In genomic region chr17:42767512-42767911, GRCh38 we compare ENCODE assay signal across 27 cellular contexts. TPM values are rescaled to one million over a fixed set of nuclear protein-coding genes. Genes with fewer than 3 reads are reported as not detected.
DNase-seq lines count a peak whose midpoint lies in the region; ATAC-seq, FAIRE-seq and TF ChIP-seq lines count a peak whose summit lies in the region.
"Had no signal": no experiment of that assay in that cellular context is flagged by ENCODE, and none has a peak within 500 bp of the region (broad histone marks: within the 10 kb centered on the region; RNA-seq: fewer than 3 reads in every experiment).

No MANE protein-coding gene starts in this region.

- no peak overlapping the region for H3K9ac ChIP-seq in K562 (ENCODE audit: insufficient read depth in 1 of 2, low read depth in 2 of 2, low read length in 2 of 2)
- H3K9ac ChIP-seq: BLaER1 had no signal

- no peak for TF ChIP-seq POLR2A in K562 (conservative IDR thresholded peaks at IDR 0.05)

- H3K27me3 Mint-ChIP-seq in endothelial cell (ENCODE audit: unreplicated experiment) (peaks cover 8% of the 10 kb centered on the region), progenitor cell of endocrine pancreas (peaks cover 25% of the 10 kb centered on the region)

- TF ChIP-seq EP300 in K562 (IDR thresholded peaks at IDR 0.05; ENCODE audit: low read length), result no peak

- H3K27ac Mint-ChIP-seq in endothelial cell (ENCODE audit: unreplicated experiment) (peak overlapping the region; percentile 38), progenitor cell of endocrine pancreas (peak overlapping the region; percentile 63)
- H3K27ac Mint-ChIP-seq: CD14-positive monocyte; CD4-positive, alpha-beta memory T cell; CD4-positive, CD25-positive, alpha-beta regulatory T cell; CD8-positive, alpha-beta memory T cell had no signal

- FAIRE-seq in K562 (lab: Jason Lieb, UNC), result peak; percentile 29
- FAIRE-seq: A204.1, GM12878, GM12892, GM18507 had no signal

- in situ Hi-C loops in K562 (cut with MboI), result no loop called here

- no peaks in the 10 kb centered on the region for H3K27me3 ChIP-seq in K562 (ENCODE audit: control insufficient read depth in 2 of 2, insufficient read depth in 2 of 2, low read length in 2 of 2)
- H3K27me3 ChIP-seq: BE2C had no signal

- no peak overlapping the region for H3K4me3 Mint-ChIP-seq in endothelial cell (ENCODE audit: unreplicated experiment)
- H3K4me3 Mint-ChIP-seq in progenitor cell of endocrine pancreas (ENCODE audit: low read depth), result no peak overlapping the region
- H3K4me3 Mint-ChIP-seq: CD4-positive, alpha-beta memory T cell; CD8-positive, alpha-beta memory T cell had no signal

- DNase-seq in K562 (ENCODE audit: extremely low read depth in 1 of 4, low spot score in 3 of 4) (no peak), endothelial cell (ENCODE audit: low spot score) (no peak), progenitor cell of endocrine pancreas (ENCODE audit: low spot score, unreplicated experiment) (no peak)
- DNase-seq: 8988T; ACHN; BE2C; C1 segment of cervical spinal cord; CD4-positive, alpha-beta memory T cell; CD4-positive, CD25-positive, alpha-beta regulatory T cell; CD8-positive, alpha-beta memory T cell; COR-L47; DMS 273 treated with DMSO at 0.1 percent for 48 hours; DMS153; DMS53; DMS79; DND-41; EL; GDM1 had no signal

- intact Hi-C loops in K562 (cut with micrococcal nuclease), result no loop called here

- TF ChIP-seq CTCF in K562 (IDR thresholded peaks at IDR 0.05 in 2 of 3, conservative IDR thresholded peaks at IDR 0.05 in 1 of 3; ENCODE audit: insufficient read depth in 2 of 3, low read depth in 1 of 3, low read length in 3 of 3), result no peak
- no peak for TF ChIP-seq CTCF in endothelial cell (IDR thresholded peaks at IDR 0.05; ENCODE audit: unreplicated experiment)
- TF ChIP-seq CTCF in progenitor cell of endocrine pancreas (IDR thresholded peaks at IDR 0.05; ENCODE audit: unreplicated experiment), result no peak

- H3K4me3 ChIP-seq in K562, result no peak overlapping the region
- H3K4me3 ChIP-seq: BLaER1, GM12878 had no signal

- peaks cover 33% of the 10 kb centered on the region for H3K4me1 Mint-ChIP-seq in endothelial cell (ENCODE audit: unreplicated experiment)
- H3K4me1 Mint-ChIP-seq in progenitor cell of endocrine pancreas (ENCODE audit: low read depth), result peaks cover 10% of the 10 kb centered on the region

- no peaks in the 10 kb centered on the region for H3K9me3 Mint-ChIP-seq in endothelial cell (ENCODE audit: unreplicated experiment)
- no peaks in the 10 kb centered on the region for H3K9me3 Mint-ChIP-seq in progenitor cell of endocrine pancreas (ENCODE audit: low read depth)
- H3K9me3 Mint-ChIP-seq: CD4-positive, alpha-beta memory T cell; CD4-positive, CD25-positive, alpha-beta regulatory T cell; CD8-positive, alpha-beta memory T cell had no signal

- H3K27ac ChIP-seq in K562 (ENCODE audit: extremely low read depth, low read depth, low read length), result no peak overlapping the region
- H3K27ac ChIP-seq: BLaER1 had no signal

- no peaks in the 10 kb centered on the region for H3K9me3 ChIP-seq in K562 (replicated peaks; ENCODE audit: control insufficient read depth, insufficient read depth, low read depth, low read length)
- H3K9me3 ChIP-seq: BE2C, BLaER1 had no signal

- no peaks in the 10 kb centered on the region for H3K79me2 ChIP-seq in K562 (ENCODE audit: control insufficient read depth, insufficient read depth, low read length)

- H2AFZ ChIP-seq in K562 (ENCODE audit: low read depth, low read length), result peak overlapping the region; percentile 87

- POLR2A ChIA-PET in K562 (lab: Yijun Ruan, JAX), result interaction anchor here (1.4 to 1.6 kb wide), 2 partner anchors 16 to 50 kb away, joined by 3 read pairs; no protein-coding TSS in a partner anchor

- no peaks in the 10 kb centered on the region for H3K9me1 ChIP-seq in K562 (ENCODE audit: control insufficient read depth, insufficient read depth, low read length)

- BruUV-seq in K562 (replicated peaks; lab: Mats Ljungman, UMichigan), result no TSS peak

- H3K4me2 ChIP-seq in K562 (ENCODE audit: insufficient read depth, low read length), result peak overlapping the region; percentile 30; the same call in 1 of the 2 replicates
- H3K4me2 ChIP-seq: BLaER1 had no signal

- H3K36me3 ChIP-seq in K562 (ENCODE audit: control insufficient read depth, insufficient read depth, low read length), result no peaks in the 10 kb centered on the region
- H3K36me3 ChIP-seq: BE2C, BLaER1 had no signal

- no peak for TF ChIP-seq RAD21 in K562 (CRISPR knock-in tag; conservative IDR thresholded peaks at IDR 0.05 in 1 of 2, IDR thresholded peaks at IDR 0.05 in 1 of 2)

- CTCF ChIA-PET in K562 (lab: Yijun Ruan, JAX; ENCODE audit: low intra/inter-chr PET ratio), result no interaction called here

- no peaks in the 10 kb centered on the region for H4K20me1 ChIP-seq in K562 (replicated peaks; ENCODE audit: control insufficient read depth, insufficient read depth, low read length)
- H4K20me1 ChIP-seq: BLaER1 had no signal

- no peak for ATAC-seq in K562
- ATAC-seq in HG02588 (IDR thresholded peaks at IDR 0.05; ENCODE audit: unreplicated experiment), result no peak
- no peak for ATAC-seq in HG03442 (IDR thresholded peaks at IDR 0.05; ENCODE audit: unreplicated experiment)
- ATAC-seq: GM12878 had no signal

- H3K4me1 ChIP-seq in K562 (replicated peaks in 1 of 2; ENCODE audit: control insufficient read depth in 2 of 2, insufficient read depth in 2 of 2, low read length in 2 of 2), result peaks cover 11 to 14% of the 10 kb centered on the region in 2 experiments; a peak in 3 of 5 replicates

- H3K36me3 Mint-ChIP-seq in endothelial cell (ENCODE audit: low read depth, unreplicated experiment) (peaks cover 9% of the 10 kb centered on the region), progenitor cell of endocrine pancreas (ENCODE audit: insufficient read depth) (no peaks in the 10 kb centered on the region)
- H3K36me3 Mint-ChIP-seq: CD4-positive, alpha-beta memory T cell; CD4-positive, CD25-positive, alpha-beta regulatory T cell had no signal

RNA-seq across cellular contexts. Expression of gene VPS25, which starts 5.7 kb away (rescaled TPM):
- 87.9 and 145 TPM in 2 replicates for total RNA-seq in K562 (2011; cell fraction: chromatin; rRNA removed; ENCODE audit: low replicate concordance)
- 135 and 143 TPM in 2 replicates for total RNA-seq in K562 (2011; cell fraction: nucleolus; rRNA removed)
- total RNA-seq in K562 (2011; cell fraction: nucleoplasm; rRNA removed), result 133 and 158 TPM in 2 replicates
- 131 and 139 TPM in 2 replicates for total RNA-seq in K562 (2014; rRNA removed)
- total RNA-seq in K562 (2014; rRNA removed; fragmentation: Illumina TruSeq; extraction: Trizol), result 132 and 148 TPM in 2 replicates
- 123 and 130 TPM in 2 replicates for total RNA-seq in K562 (2015; rRNA removed; fragmentation: Illumina TruSeq; extraction: Trizol)
- total RNA-seq in K562 (2021), result 131 TPM in 2 replicates
- 210 and 280 TPM in 2 replicates for polyA plus RNA-seq in K562 (2011; rRNA removed)
- polyA plus RNA-seq in K562 (2011; cell fraction: cytosol; rRNA removed), result 205 and 306 TPM in 2 replicates
- polyA plus RNA-seq in K562 (2011; cell fraction: nucleus; rRNA removed), result 128 and 165 TPM in 2 replicates
- polyA plus RNA-seq in K562 (2012), result 111 and 130 TPM in 2 replicates
- 203 and 223 TPM in 2 replicates for polyA plus RNA-seq in K562 (2014; fragmentation: Illumina TruSeq; extraction: Trizol)
- 100 to 1,000 TPM; 292 to 352 TPM for polyA plus RNA-seq in K562 (2014; fragmentation: Nextera tagmentation; extraction: Ambion mirVana)
- 178 and 180 TPM in 2 replicates for polyA plus RNA-seq in K562 (2014; rRNA removed)
- 65.7 and 110 TPM in 2 replicates for polyA minus RNA-seq in K562 (2011; rRNA and poly(A)+ RNA removed)
- 31.2 and 49.0 TPM in 2 replicates for polyA minus RNA-seq in K562 (2011; cell fraction: cytosol; rRNA and poly(A)+ RNA removed)
- polyA minus RNA-seq in K562 (2011; cell fraction: nucleus; rRNA and poly(A)+ RNA removed), result 47.7 and 60.9 TPM in 2 replicates
- 39.4 TPM for total RNA-seq in endothelial cell (ENCODE audit: unreplicated experiment)
- 76.5 and 81.3 TPM in 2 replicates for total RNA-seq in progenitor cell of endocrine pancreas

RNA-seq across cellular contexts. Expression of gene RAMP2, which starts 6.5 kb away (rescaled TPM):
- total RNA-seq in K562 (2011; cell fraction: chromatin; rRNA removed; ENCODE audit: low replicate concordance), result not detected in 2 replicates
- total RNA-seq in K562 (2011; cell fraction: nucleolus; rRNA removed), result not detected in 2 replicates
- not detected in 2 replicates for total RNA-seq in K562 (2011; cell fraction: nucleoplasm; rRNA removed)
- total RNA-seq in K562 (2014; rRNA removed) (not detected in 2 replicates), K562 (2014; rRNA removed; fragmentation: Illumina TruSeq; extraction: Trizol) (not detected in 2 replicates), K562 (2015; rRNA removed; fragmentation: Illumina TruSeq; extraction: Trizol) (not detected in 2 replicates), K562 (2021) (not detected in 2 replicates), endothelial cell (ENCODE audit: unreplicated experiment) (630 TPM), progenitor cell of endocrine pancreas (4.3 and 4.4 TPM in 2 replicates)
- polyA plus RNA-seq in K562 (2011; rRNA removed) (not detected in 2 replicates), K562 (2014; fragmentation: Illumina TruSeq; extraction: Trizol) (not detected in 2 replicates), K562 (2014; fragmentation: Nextera tagmentation; extraction: Ambion mirVana) (not detected), K562 (2014; rRNA removed) (not detected in 2 replicates)
- polyA plus RNA-seq in K562 (2011; cell fraction: cytosol; rRNA removed), result not detected in 2 replicates
- polyA plus RNA-seq in K562 (2011; cell fraction: nucleus; rRNA removed), result not detected in 2 replicates
- not detected in 2 replicates for polyA plus RNA-seq in K562 (2012)
- not detected in 2 replicates for polyA minus RNA-seq in K562 (2011; rRNA and poly(A)+ RNA removed)
- not detected in 2 replicates for polyA minus RNA-seq in K562 (2011; cell fraction: cytosol; rRNA and poly(A)+ RNA removed)
- polyA minus RNA-seq in K562 (2011; cell fraction: nucleus; rRNA and poly(A)+ RNA removed), result not detected in 2 replicates
- total RNA-seq: CD4-positive, alpha-beta memory T cell; CD4-positive, CD25-positive, alpha-beta regulatory T cell; CD8-positive, alpha-beta memory T cell; GM12878 had no signal
- polyA plus RNA-seq: CD14-positive monocyte; CD4-positive, alpha-beta memory T cell; CD4-positive, CD25-positive, alpha-beta regulatory T cell; CD8-positive, alpha-beta memory T cell had no signal

RNA-seq across cellular contexts. Expression of gene WNK4, which starts 12.9 kb away (rescaled TPM):
- total RNA-seq in K562 (2011; cell fraction: chromatin; rRNA removed; ENCODE audit: low replicate concordance), result 56.6 and 102 TPM in 2 replicates
- total RNA-seq in K562 (2011; cell fraction: nucleolus; rRNA removed), result 38.3 and 45.0 TPM in 2 replicates
- total RNA-seq in K562 (2011; cell fraction: nucleoplasm; rRNA removed), result 42.1 and 65.4 TPM in 2 replicates
- total RNA-seq in K562 (2014; rRNA removed) (4.5 and 5.8 TPM in 2 replicates), K562 (2014; rRNA removed; fragmentation: Illumina TruSeq; extraction: Trizol) (2.0 and 2.6 TPM in 2 replicates), K562 (2015; rRNA removed; fragmentation: Illumina TruSeq; extraction: Trizol) (2.7 and 4.4 TPM in 2 replicates), K562 (2021) (21.1 and 25.8 TPM in 2 replicates), endothelial cell (ENCODE audit: unreplicated experiment) (8.9 TPM), progenitor cell of endocrine pancreas (5.8 and 6.3 TPM in 2 replicates)
- polyA plus RNA-seq in K562 (2011; rRNA removed) (4.8 and 8.1 TPM in 2 replicates), K562 (2014; fragmentation: Illumina TruSeq; extraction: Trizol) (11.8 and 15.2 TPM in 2 replicates), K562 (2014; fragmentation: Nextera tagmentation; extraction: Ambion mirVana) (under 1 TPM; 0.32 to 0.38 TPM), K562 (2014; rRNA removed) (15.8 and 17.7 TPM in 2 replicates)
- polyA plus RNA-seq in K562 (2011; cell fraction: cytosol; rRNA removed), result 4.4 and 6.6 TPM in 2 replicates
- polyA plus RNA-seq in K562 (2011; cell fraction: nucleus; rRNA removed), result 30.5 and 60.6 TPM in 2 replicates
- polyA plus RNA-seq in K562 (2012), result 10.1 and 14.7 TPM in 2 replicates
- 2.3 and 3.2 TPM in 2 replicates for polyA minus RNA-seq in K562 (2011; rRNA and poly(A)+ RNA removed)
- 9.8 and 11.6 TPM in 2 replicates for polyA minus RNA-seq in K562 (2011; cell fraction: cytosol; rRNA and poly(A)+ RNA removed)
- polyA minus RNA-seq in K562 (2011; cell fraction: nucleus; rRNA and poly(A)+ RNA removed), result 15.8 and 18.0 TPM in 2 replicates
- total RNA-seq: CD4-positive, CD25-positive, alpha-beta regulatory T cell; G401 had no signal
- polyA plus RNA-seq: CD14-positive monocyte; CD4-positive, alpha-beta memory T cell; CD8-positive, alpha-beta memory T cell had no signal

RNA-seq across cellular contexts. Expression of gene EZH1, which starts 22.7 kb away (rescaled TPM):
- 147 and 238 TPM in 2 replicates for total RNA-seq in K562 (2011; cell fraction: chromatin; rRNA removed; ENCODE audit: low replicate concordance)
- 68.5 and 79.5 TPM in 2 replicates for total RNA-seq in K562 (2011; cell fraction: nucleolus; rRNA removed)
- total RNA-seq in K562 (2011; cell fraction: nucleoplasm; rRNA removed), result 107 and 119 TPM in 2 replicates
- total RNA-seq in K562 (2014; rRNA removed) (14.7 and 20.2 TPM in 2 replicates), K562 (2014; rRNA removed; fragmentation: Illumina TruSeq; extraction: Trizol) (22.7 and 26.3 TPM in 2 replicates), K562 (2015; rRNA removed; fragmentation: Illumina TruSeq; extraction: Trizol) (16.8 and 17.6 TPM in 2 replicates), K562 (2021) (22.9 and 23.8 TPM in 2 replicates), endothelial cell (ENCODE audit: unreplicated experiment) (31.7 TPM), progenitor cell of endocrine pancreas (31.4 and 31.9 TPM in 2 replicates)
- polyA plus RNA-seq in K562 (2011; rRNA removed) (34.7 and 37.3 TPM in 2 replicates), K562 (2014; fragmentation: Illumina TruSeq; extraction: Trizol) (34.0 and 39.6 TPM in 2 replicates), K562 (2014; fragmentation: Nextera tagmentation; extraction: Ambion mirVana) (10 to 100 TPM in 1 of 2 experiments, 1 to 10 TPM in 1; 8.6 to 15.3 TPM), K562 (2014; rRNA removed) (36.2 and 40.8 TPM in 2 replicates)
- polyA plus RNA-seq in K562 (2011; cell fraction: cytosol; rRNA removed), result 27.0 and 33.9 TPM in 2 replicates
- 75.3 and 116 TPM in 2 replicates for polyA plus RNA-seq in K562 (2011; cell fraction: nucleus; rRNA removed)
- 17.1 and 27.3 TPM in 2 replicates for polyA plus RNA-seq in K562 (2012)
- 53.9 and 55.0 TPM in 2 replicates for polyA minus RNA-seq in K562 (2011; rRNA and poly(A)+ RNA removed)
- 16.1 and 18.2 TPM in 2 replicates for polyA minus RNA-seq in K562 (2011; cell fraction: cytosol; rRNA and poly(A)+ RNA removed)
- polyA minus RNA-seq in K562 (2011; cell fraction: nucleus; rRNA and poly(A)+ RNA removed), result 50.1 and 53.6 TPM in 2 replicates

RNA-seq across cellular contexts. Expression of gene COA3, which starts 31.0 kb away (rescaled TPM):
- total RNA-seq in K562 (2011; cell fraction: chromatin; rRNA removed; ENCODE audit: low replicate concordance), result 15.4 and 24.3 TPM in 2 replicates
- total RNA-seq in K562 (2011; cell fraction: nucleolus; rRNA removed), result 23.4 and 24.0 TPM in 2 replicates
- 23.2 and 30.9 TPM in 2 replicates for total RNA-seq in K562 (2011; cell fraction: nucleoplasm; rRNA removed)
- total RNA-seq in K562 (2014; rRNA removed), result 49.6 and 67.7 TPM in 2 replicates
- 50.0 and 52.5 TPM in 2 replicates for total RNA-seq in K562 (2014; rRNA removed; fragmentation: Illumina TruSeq; extraction: Trizol)
- total RNA-seq in K562 (2015; rRNA removed; fragmentation: Illumina TruSeq; extraction: Trizol), result 60.9 and 65.9 TPM in 2 replicates
- total RNA-seq in K562 (2021), result 53.4 and 56.3 TPM in 2 replicates
- polyA plus RNA-seq in K562 (2011; rRNA removed), result 36.6 and 69.9 TPM in 2 replicates
- polyA plus RNA-seq in K562 (2011; cell fraction: cytosol; rRNA removed), result 53.2 and 109 TPM in 2 replicates
- polyA plus RNA-seq in K562 (2011; cell fraction: nucleus; rRNA removed), result 22.7 and 31.7 TPM in 2 replicates
- polyA plus RNA-seq in K562 (2012), result 37.9 and 76.7 TPM in 2 replicates
- polyA plus RNA-seq in K562 (2014; fragmentation: Illumina TruSeq; extraction: Trizol), result 74.9 and 76.1 TPM in 2 replicates
- polyA plus RNA-seq in K562 (2014; fragmentation: Nextera tagmentation; extraction: Ambion mirVana), result 100 to 1,000 TPM; 113 to 153 TPM
- polyA plus RNA-seq in K562 (2014; rRNA removed), result 61.4 and 74.4 TPM in 2 replicates
- polyA minus RNA-seq in K562 (2011; rRNA and poly(A)+ RNA removed), result 16.6 and 31.2 TPM in 2 replicates
- 5.0 and 19.4 TPM in 2 replicates for polyA minus RNA-seq in K562 (2011; cell fraction: cytosol; rRNA and poly(A)+ RNA removed)
- 9.8 and 16.0 TPM in 2 replicates for polyA minus RNA-seq in K562 (2011; cell fraction: nucleus; rRNA and poly(A)+ RNA removed)
- 60.3 TPM for total RNA-seq in endothelial cell (ENCODE audit: unreplicated experiment)
- total RNA-seq in progenitor cell of endocrine pancreas, result 84.9 and 85.4 TPM in 2 replicates

Comparison
In these comparisons a context has a peak if more than half of its experiments do, and no peak if none do; other contexts are left out.
1. RNA of gene RAMP2, which starts 6.5 kb away (total RNA-seq): 630 TPM in endothelial cell (single experiment); 4.3 to 4.4 TPM in progenitor cell of endocrine pancreas and not detected in K562; every median in the first group is over 100 times any median in the second.